In genomic region chr1:66364578-66365391, GRCh38 we compare ENCODE assay signal across 10 cellular contexts.
DNase-seq lines count a peak whose midpoint lies in the region; ATAC-seq lines count a peak whose summit lies in the region.
"Had no signal": no experiment of that assay in that cellular context is flagged by ENCODE, and none has a peak within 500 bp of the region (broad histone marks: within the 10 kb centered on the region; RNA-seq: fewer than 3 reads in every experiment).

No MANE protein-coding gene starts in this region.

- H3K36me3 ChIP-seq in CD4-positive, alpha-beta memory T cell (ENCODE audit: insufficient read depth, low read length), result peaks cover 78% of the 10 kb centered on the region
- H3K36me3 ChIP-seq: colonic mucosa had no signal

- no peaks in the 10 kb centered on the region for H3K9me3 ChIP-seq in CD4-positive, alpha-beta memory T cell (ENCODE audit: control insufficient read depth in 1 of 2, low read length in 2 of 2)
- H3K9me3 ChIP-seq: colonic mucosa had no signal

- intact Hi-C loops in CD4-positive, alpha-beta memory T cell (cut with micrococcal nuclease), result no loop called here
- intact Hi-C loops in activated T-helper 2 cell treated with anti-CD3 and anti-CD28 coated beads, Interferon-gamma antibody, Interleukin-2, Interleukin-4, amounts not matched to agents 10 μg/mL and 5 μg/mL and 100 μg/mL, durations not matched to agents 14 hours and 24 hours and 36 hours (cut with micrococcal nuclease), result no loop called here

- peaks cover 46 to 88% (median 64%) of the 10 kb centered on the region in 4 donors for H3K4me1 Mint-ChIP-seq in CD4-positive, alpha-beta memory T cell
- H3K4me1 Mint-ChIP-seq in activated naive CD8-positive, alpha-beta T cell treated with anti-CD3 and anti-CD28 coated beads, Interleukin-2, amount 50 U/mL, for 24 hours, result peaks cover 83% of the 10 kb centered on the region
- peaks cover 39% of the 10 kb centered on the region for H3K4me1 Mint-ChIP-seq in activated T-helper 2 cell treated with anti-CD3 and anti-CD28 coated beads, Interferon-gamma antibody, Interleukin-2, Interleukin-4, amounts not matched to agents 10 μg/mL and 5 μg/mL and 100 μg/mL, durations not matched to agents 14 hours and 24 hours and 36 hours (ENCODE audit: low read depth)

- no peak overlapping the region for H3K4me3 ChIP-seq in CD4-positive, alpha-beta memory T cell (ENCODE audit: low read length in 2 of 2)
- H3K4me3 ChIP-seq: colonic mucosa had no signal

- H3K36me3 Mint-ChIP-seq in CD4-positive, alpha-beta memory T cell, result peaks cover 78 to 88% of the 10 kb centered on the region in 2 donors
- peaks cover 70% of the 10 kb centered on the region for H3K36me3 Mint-ChIP-seq in activated naive CD8-positive, alpha-beta T cell treated with anti-CD3 and anti-CD28 coated beads, Interleukin-2, amount 50 U/mL, for 24 hours (ENCODE audit: low read depth)
- H3K36me3 Mint-ChIP-seq in activated T-helper 2 cell treated with anti-CD3 and anti-CD28 coated beads, Interferon-gamma antibody, Interleukin-2, Interleukin-4, amounts not matched to agents 10 μg/mL and 5 μg/mL and 100 μg/mL, durations not matched to agents 14 hours and 24 hours and 36 hours (ENCODE audit: low read depth), result peaks cover 88% of the 10 kb centered on the region

- POLR2A ChIA-PET in CD4-positive, alpha-beta memory T cell (lab: Charles Lee; ENCODE audit: partially characterized antibody), result interaction anchor here (1.4 to 16.4 kb wide), 2 partner anchors 15 to 32 kb away, joined by 3 to 216 read pairs; no protein-coding TSS in a partner anchor

- CTCF ChIA-PET in CD4-positive, alpha-beta memory T cell (lab: Charles Lee; ENCODE audit: partially characterized antibody), result interaction anchor here (0.8 to 1.6 kb wide), 5 partner anchors 14 to 111 kb away, joined by 3 to 5 read pairs (median 4); no protein-coding TSS in a partner anchor

- H3K27ac Mint-ChIP-seq in CD4-positive, alpha-beta memory T cell, result peak overlapping the region; percentile 19 to 86 (median 76)
- H3K27ac Mint-ChIP-seq in activated naive CD8-positive, alpha-beta T cell treated with anti-CD3 and anti-CD28 coated beads, Interleukin-2, amount 50 U/mL, for 24 hours, result peak overlapping the region; percentile 79
- no peak overlapping the region for H3K27ac Mint-ChIP-seq in activated T-helper 2 cell treated with anti-CD3 and anti-CD28 coated beads, Interferon-gamma antibody, Interleukin-2, Interleukin-4, amounts not matched to agents 10 μg/mL and 5 μg/mL and 100 μg/mL, durations not matched to agents 14 hours and 24 hours and 36 hours

- no peak for DNase-seq in CD4-positive, alpha-beta memory T cell
- no peak for DNase-seq in activated naive CD8-positive, alpha-beta T cell treated with anti-CD3 and anti-CD28 coated beads, Interleukin-2, amount 50 U/mL, for 24 hours
- DNase-seq in HPDE6-E6E7 (ENCODE audit: extremely low spot score) (no peak), GDM1 (lab: John Stamatoyannopoulos, UW) (no peak), NCI-H1105 (lab: John Stamatoyannopoulos, UW) (no peak)
- no peak for DNase-seq in activated T-helper 2 cell treated with anti-CD3 and anti-CD28 coated beads, Interferon-gamma antibody, Interleukin-2, Interleukin-4, amounts not matched to agents 10 μg/mL and 5 μg/mL and 100 μg/mL, durations not matched to agents 14 hours and 24 hours and 36 hours (ENCODE audit: low spot score)
- DNase-seq: colonic mucosa, mesendoderm had no signal

- H3K9me3 Mint-ChIP-seq in CD4-positive, alpha-beta memory T cell, result no peaks in the 10 kb centered on the region
- no peaks in the 10 kb centered on the region for H3K9me3 Mint-ChIP-seq in activated naive CD8-positive, alpha-beta T cell treated with anti-CD3 and anti-CD28 coated beads, Interleukin-2, amount 50 U/mL, for 24 hours
- no peaks in the 10 kb centered on the region for H3K9me3 Mint-ChIP-seq in activated T-helper 2 cell treated with anti-CD3 and anti-CD28 coated beads, Interferon-gamma antibody, Interleukin-2, Interleukin-4, amounts not matched to agents 10 μg/mL and 5 μg/mL and 100 μg/mL, durations not matched to agents 14 hours and 24 hours and 36 hours

- peak overlapping the region in 2 of 8 donors; percentile 31 to 37 for H3K4me3 Mint-ChIP-seq in CD4-positive, alpha-beta memory T cell
- peak overlapping the region; percentile 3 for H3K4me3 Mint-ChIP-seq in activated naive CD8-positive, alpha-beta T cell treated with anti-CD3 and anti-CD28 coated beads, Interleukin-2, amount 50 U/mL, for 24 hours
- no peak overlapping the region for H3K4me3 Mint-ChIP-seq in activated T-helper 2 cell treated with anti-CD3 and anti-CD28 coated beads, Interferon-gamma antibody, Interleukin-2, Interleukin-4, amounts not matched to agents 10 μg/mL and 5 μg/mL and 100 μg/mL, durations not matched to agents 14 hours and 24 hours and 36 hours (ENCODE audit: low read depth)

- no peaks in the 10 kb centered on the region for H3K27me3 Mint-ChIP-seq in CD4-positive, alpha-beta memory T cell
- H3K27me3 Mint-ChIP-seq in activated naive CD8-positive, alpha-beta T cell treated with anti-CD3 and anti-CD28 coated beads, Interleukin-2, amount 50 U/mL, for 24 hours, result no peaks in the 10 kb centered on the region
- H3K27me3 Mint-ChIP-seq in activated T-helper 2 cell treated with anti-CD3 and anti-CD28 coated beads, Interferon-gamma antibody, Interleukin-2, Interleukin-4, amounts not matched to agents 10 μg/mL and 5 μg/mL and 100 μg/mL, durations not matched to agents 14 hours and 24 hours and 36 hours (ENCODE audit: low read depth), result no peaks in the 10 kb centered on the region

- H3K4me1 ChIP-seq in CD4-positive, alpha-beta memory T cell (ENCODE audit: insufficient read depth, low read length), result peaks cover 76% of the 10 kb centered on the region
- H3K4me1 ChIP-seq: colonic mucosa had no signal

- ATAC-seq in GM19324 (IDR thresholded peaks at IDR 0.05; ENCODE audit: low FRiP score, unreplicated experiment) (peak; percentile 49), HG03064 (IDR thresholded peaks at IDR 0.05; ENCODE audit: low read depth, unreplicated experiment) (peak; percentile 65)
- peak; percentile 81 for ATAC-seq in activated naive CD8-positive, alpha-beta T cell treated with anti-CD3 and anti-CD28 coated beads, Interleukin-2, amount 50 U/mL, for 24 hours

- H3K27me3 ChIP-seq in CD4-positive, alpha-beta memory T cell (ENCODE audit: insufficient read depth, low read length), result no peaks in the 10 kb centered on the region
- H3K27me3 ChIP-seq: colonic mucosa had no signal

- no peak overlapping the region for H3K27ac ChIP-seq in CD4-positive, alpha-beta memory T cell (ENCODE audit: low read depth, low read length)
- H3K27ac ChIP-seq: colonic mucosa had no signal
